Comparison of ENCODE assay signal across 21 cellular contexts in genomic region chr6:169577974-169578373, GRCh38.
DNase-seq lines count a peak whose midpoint lies in the region; ATAC-seq and TF ChIP-seq lines count a peak whose summit lies in the region.
"Had no signal": no experiment of that assay in that cellular context is flagged by ENCODE, and none has a peak within 500 bp of the region (broad histone marks: within the 10 kb centered on the region; RNA-seq: fewer than 3 reads in every experiment).

No MANE protein-coding gene starts in this region.

- H3K79me2 ChIP-seq in osteoblast (ENCODE audit: insufficient read depth, low read length), result no peaks in the 10 kb centered on the region

- no peaks in the 10 kb centered on the region for H3K9me3 ChIP-seq in left ventricle myocardium inferior (replicated peaks)
- no peaks in the 10 kb centered on the region for H3K9me3 ChIP-seq in osteoblast (ENCODE audit: low read depth, low read length)
- H3K9me3 ChIP-seq in left lung, result peaks cover 0 to 2% of the 10 kb centered on the region in 2 donors

- H3K9me3 Mint-ChIP-seq in type B pancreatic cell, result no peaks in the 10 kb centered on the region
- H3K9me3 Mint-ChIP-seq: CD4-positive, alpha-beta memory T cell had no signal

- peaks cover 8% of the 10 kb centered on the region for H3K4me1 Mint-ChIP-seq in type B pancreatic cell (ENCODE audit: unreplicated experiment)

- H3K4me3 ChIP-seq in left ventricle myocardium inferior (peak overlapping the region; percentile 27), epithelial cell of proximal tubule (ENCODE audit: low read depth, low read length) (peak overlapping the region; percentile 46), osteoblast (ENCODE audit: insufficient read depth, low read length) (peak overlapping the region; percentile 48), left lung (no peak overlapping the region)

- no peaks in the 10 kb centered on the region for H4K20me1 ChIP-seq in osteoblast (ENCODE audit: insufficient read depth, low read length)

- H3K4me1 ChIP-seq in left ventricle myocardium inferior, result no peaks in the 10 kb centered on the region
- no peaks in the 10 kb centered on the region for H3K4me1 ChIP-seq in osteoblast (ENCODE audit: insufficient read depth, low read length)
- H3K4me1 ChIP-seq in left lung, result no peaks in the 10 kb centered on the region

- no peaks in the 10 kb centered on the region for H3K27me3 Mint-ChIP-seq in type B pancreatic cell
- H3K27me3 Mint-ChIP-seq: CD4-positive, alpha-beta memory T cell had no signal

- H3K27ac Mint-ChIP-seq in type B pancreatic cell, result no peak overlapping the region
- H3K27ac Mint-ChIP-seq: CD4-positive, alpha-beta memory T cell had no signal

- H3K4me3 Mint-ChIP-seq in type B pancreatic cell, result no peak overlapping the region
- H3K4me3 Mint-ChIP-seq: CD4-positive, alpha-beta memory T cell had no signal

- TF ChIP-seq CTCF in left ventricle myocardium inferior (IDR thresholded peaks at IDR 0.05; ENCODE audit: borderline replicate concordance) (no peak), epithelial cell of proximal tubule (conservative IDR thresholded peaks at IDR 0.05; ENCODE audit: low read depth, low read length) (peak; percentile 12), osteoblast (IDR thresholded peaks at IDR 0.05; ENCODE audit: extremely low read depth, low read depth, low read length) (peak; percentile 9), type B pancreatic cell (conservative IDR thresholded peaks at IDR 0.05) (no peak), left lung (IDR thresholded peaks at IDR 0.05) (no peak)

- peaks cover 6% of the 10 kb centered on the region for H3K36me3 ChIP-seq in left ventricle myocardium inferior
- no peaks in the 10 kb centered on the region for H3K36me3 ChIP-seq in osteoblast (ENCODE audit: insufficient read depth, low read length)
- H3K36me3 ChIP-seq in left lung, result peaks cover 0 to 7% of the 10 kb centered on the region in 2 donors

- ATAC-seq in left cardiac atrium, result no peak
- ATAC-seq in GM19452 (IDR thresholded peaks at IDR 0.05; ENCODE audit: unreplicated experiment), result no peak
- no peak for ATAC-seq in left lung

- peak overlapping the region; percentile 53 for H3K4me2 ChIP-seq in osteoblast (ENCODE audit: insufficient read depth, low read length)

- DNase-seq in left ventricle myocardium inferior (no peak), left cardiac atrium (no peak), epithelial cell of proximal tubule (ENCODE audit: low read depth) (no peak), osteoblast (ENCODE audit: insufficient read length, low spot score, missing footprints) (no peak), type B pancreatic cell (ENCODE audit: extremely low spot score, unreplicated experiment) (no peak), T-helper 9 cell (no peak), left lung (no peak)
- DNase-seq: 8988T; Calu3; CD4-positive, alpha-beta memory T cell; DMS79; GOT3; KG1; NCI-H1436; NCI-H2029; NCI-H2171; NCI-H446; NCI-H748 treated with DMSO at 0.1 percent for 48 hours; OCI-M1; RPMI8226 had no signal

- no peak overlapping the region for H3K27ac ChIP-seq in left ventricle myocardium inferior (replicated peaks)
- H3K27ac ChIP-seq in osteoblast (ENCODE audit: low read depth, low read length), result no peak overlapping the region
- H3K27ac ChIP-seq in left lung, result no peak overlapping the region

- intact Hi-C loops in left ventricle myocardium inferior (cut with micrococcal nuclease), result no loop called here
- intact Hi-C loops in left cardiac atrium (cut with DNase I), result no loop called here
- intact Hi-C loops in left lung (cut with DNase I), result no loop called here

- no peak overlapping the region for H2AFZ ChIP-seq in osteoblast (ENCODE audit: low read length)

- peaks cover 29% of the 10 kb centered on the region for H3K36me3 Mint-ChIP-seq in type B pancreatic cell

- H3K27me3 ChIP-seq in left ventricle myocardium inferior (ENCODE audit: low read depth) (no peaks in the 10 kb centered on the region), osteoblast (ENCODE audit: insufficient read depth, low read length) (no peaks in the 10 kb centered on the region), left lung (no peaks in the 10 kb centered on the region)

Comparison
In these comparisons a context has a peak if more than half of its experiments do, and no peak if none do; other contexts are left out.
1. H3K4me3 ChIP-seq: peak in left ventricle myocardium inferior (single experiment), epithelial cell of proximal tubule (single experiment) and osteoblast (single experiment); none in left lung (0 of 2).
2. CTCF ChIP-seq: peak in epithelial cell of proximal tubule (single experiment) and osteoblast (single experiment); none in left ventricle myocardium inferior (single experiment), type B pancreatic cell (single experiment) and left lung (0 of 2).